ENCODE assay signal across 8 cellular contexts in genomic region chr19:36973021-36973843, GRCh38. TPM values are rescaled to one million over a fixed set of nuclear protein-coding genes. Genes with fewer than 3 reads are reported as not detected.
DNase-seq lines count a peak whose midpoint lies in the region; ATAC-seq and TF ChIP-seq lines count a peak whose summit lies in the region.

No MANE protein-coding gene starts in this region.

- peak overlapping the region; percentile 90 for H2AFZ ChIP-seq in mammary epithelial cell (ENCODE audit: low read depth, low read length)

- H3K9me3 ChIP-seq in mammary epithelial cell (replicated peaks; ENCODE audit: insufficient read depth, low read length), result peaks cover 18% of the 10 kb centered on the region

- peaks cover 7% of the 10 kb centered on the region; the same call in 1 of the 2 replicates for H3K9me3 Mint-ChIP-seq in WTC11

- POLR2A ChIA-PET in WTC11 (lab: Charles Lee), result interaction anchor here (0.8 to 1.2 kb wide), 4 partner anchors 12 to 244 kb away, joined by 3 to 4 read pairs (median 4); partner anchors contain the start of gene ZNF420

- no TSS peak for BruUV-seq in mammary epithelial cell (replicated peaks; lab: Mats Ljungman, UMichigan)

- in situ Hi-C loops in mammary epithelial cell (cut with MboI; ENCODE audit: low sequenced_read_pairs in 2 of 2), result no loop called here

- no peak overlapping the region for H3K27ac ChIP-seq in mammary epithelial cell (ENCODE audit: insufficient read depth, low read depth, low read length)

- peak overlapping the region; percentile 57 to 61 (median 60) for H3K4me3 ChIP-seq in mammary epithelial cell (replicated peaks in 1 of 3; ENCODE audit: insufficient read depth in 1 of 3, low read depth in 2 of 3, low read length in 3 of 3)

- no peak overlapping the region for H3K9ac ChIP-seq in mammary epithelial cell (ENCODE audit: insufficient read depth, low read length)

- TF ChIP-seq CTCF in WTC11 (IDR thresholded peaks at IDR 0.05) (peak; percentile 75), mammary epithelial cell (conservative IDR thresholded peaks at IDR 0.05 in 1 of 2, IDR thresholded peaks at IDR 0.05 in 1 of 2; ENCODE audit: extremely low read depth in 1 of 2, insufficient read depth in 1 of 2, low read depth in 1 of 2, low read length in 2 of 2) (peak; percentile 44 to 77)

- CTCF ChIA-PET in WTC11 (lab: Charles Lee) (interaction anchor here (1.0 to 1.7 kb wide), 3 partner anchors 35 to 123 kb away, joined by 4 to 7 read pairs (median 6); partner anchors contain the start of genes ZNF345 and ZNF420), mammary epithelial cell (lab: Charles Lee; ENCODE audit: low non-redundant PET) (no interaction called here)

- H3K4me3 Mint-ChIP-seq in WTC11, result peak overlapping the region; percentile 95

- peak overlapping the region; percentile 94 for H3K27ac Mint-ChIP-seq in WTC11

- H4K20me1 ChIP-seq in mammary epithelial cell (ENCODE audit: insufficient read depth, low read length), result no peaks in the 10 kb centered on the region

- peaks cover 27% of the 10 kb centered on the region for H3K36me3 Mint-ChIP-seq in WTC11

- H3K36me3 ChIP-seq in mammary epithelial cell (ENCODE audit: insufficient read depth, low read length), result no peaks in the 10 kb centered on the region

- DNase-seq in GM04503 (ENCODE audit: low read depth) (peak; percentile 37), WTC11 (ENCODE audit: low spot score) (peak; percentile 90), mammary epithelial cell (peak; percentile 77), iPS-NIHi11 (ENCODE audit: low spot score) (peak; percentile 89)
- peak; percentile 51 to 64 for DNase-seq in stimulated activated CD4-positive, alpha-beta T cell treated with anti-CD3 and anti-CD28 coated beads, Interleukin-15, amount 100 ng/mL, for 1 hour (ENCODE audit: low read depth in 1 of 2, low spot score in 1 of 2)

- H3K4me1 ChIP-seq in mammary epithelial cell (ENCODE audit: insufficient read depth, low read length), result peaks cover 7% of the 10 kb centered on the region

- ATAC-seq in HG03432 (IDR thresholded peaks at IDR 0.05; ENCODE audit: unreplicated experiment), result peak; percentile 90
- peak; percentile 97 for ATAC-seq in WTC11
- no peak for ATAC-seq in GM21447 (IDR thresholded peaks at IDR 0.05; ENCODE audit: unreplicated experiment)
- ATAC-seq in HG03095 (IDR thresholded peaks at IDR 0.05; ENCODE audit: unreplicated experiment), result no peak

- H3K4me2 ChIP-seq in mammary epithelial cell (ENCODE audit: insufficient read depth, low read depth, low read length), result peak overlapping the region; percentile 77

- H3K27me3 ChIP-seq in mammary epithelial cell (ENCODE audit: insufficient read depth, low read length), result no peaks in the 10 kb centered on the region

- peaks cover 3% of the 10 kb centered on the region; the same call in 1 of the 2 replicates for H3K4me1 Mint-ChIP-seq in WTC11

- no peaks in the 10 kb centered on the region for H3K27me3 Mint-ChIP-seq in WTC11 (ENCODE audit: low read depth)

- 6% methylated on average over 37 of the region's 56 CpGs for WGBS in mammary epithelial cell (ENCODE audit: low coverage, missing lambda C conversion rate)

- no peaks in the 10 kb centered on the region for H3K79me2 ChIP-seq in mammary epithelial cell (ENCODE audit: insufficient read depth, low read length)

- intact Hi-C loops in mammary epithelial cell (cut with micrococcal nuclease), result loop anchor here (5.0 kb wide), 1 partner anchor 359 kb away; a partner anchor contains a TSS

- dilution Hi-C loops in mammary epithelial cell (cut with HindIII; ENCODE audit: low sequenced_read_pairs), result no loop called here

TF ChIP-seq in WTC11, 78 proteins besides CTCF, POLR2A, EP300 and RAD21 (continues in another document):
- TF ChIP-seq TEAD1 (CRISPR knock-in tag; IDR thresholded peaks at IDR 0.05) (peak; percentile 20; the same call in 1 of the 2 replicates), ZNF396 (CRISPR knock-in tag; IDR thresholded peaks at IDR 0.05; ENCODE audit: borderline replicate concordance) (no peak), CBFB (CRISPR knock-in tag; IDR thresholded peaks at IDR 0.05; ENCODE audit: low read depth) (0 out of 2 replicates have a peak, but pooled peaks have one; percentile 13), HMGA2 (CRISPR knock-in tag; IDR thresholded peaks at IDR 0.05) (no peak), ZNF121 (CRISPR knock-in tag; IDR thresholded peaks at IDR 0.05) (peak; percentile 98), PRRX2 (CRISPR knock-in tag; IDR thresholded peaks at IDR 0.05) (no peak), ZNF317 (CRISPR knock-in tag; IDR thresholded peaks at IDR 0.05; ENCODE audit: borderline replicate concordance, low read depth) (no peak), FOXP1 (CRISPR knock-in tag; IDR thresholded peaks at IDR 0.05; ENCODE audit: borderline replicate concordance) (peak; percentile 52), SP1 (CRISPR knock-in tag; conservative IDR thresholded peaks at IDR 0.05) (0 out of 2 replicates have a peak, but pooled peaks have one; percentile 9), FOXK1 (CRISPR knock-in tag; IDR thresholded peaks at IDR 0.05) (no peak), CREM (CRISPR knock-in tag; IDR thresholded peaks at IDR 0.05) (no peak), GTF2I (CRISPR knock-in tag; conservative IDR thresholded peaks at IDR 0.05) (no peak), MAX (CRISPR knock-in tag; IDR thresholded peaks at IDR 0.05) (peak; percentile 64)
- TF ChIP-seq, protein P1, sequence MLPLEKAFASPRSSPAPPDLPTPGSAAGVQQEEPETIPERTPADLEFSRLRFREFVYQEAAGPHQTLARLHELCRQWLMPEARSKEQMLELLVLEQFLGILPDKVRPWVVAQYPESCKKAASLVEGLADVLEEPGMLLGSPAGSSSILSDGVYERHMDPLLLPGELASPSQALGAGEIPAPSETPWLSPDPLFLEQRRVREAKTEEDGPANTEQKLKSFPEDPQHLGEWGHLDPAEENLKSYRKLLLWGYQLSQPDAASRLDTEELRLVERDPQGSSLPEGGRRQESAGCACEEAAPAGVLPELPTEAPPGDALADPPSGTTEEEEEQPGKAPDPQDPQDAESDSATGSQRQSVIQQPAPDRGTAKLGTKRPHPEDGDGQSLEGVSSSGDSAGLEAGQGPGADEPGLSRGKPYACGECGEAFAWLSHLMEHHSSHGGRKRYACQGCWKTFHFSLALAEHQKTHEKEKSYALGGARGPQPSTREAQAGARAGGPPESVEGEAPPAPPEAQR (CRISPR knock-in tag; IDR thresholded peaks at IDR 0.05), result no peak
- TF ChIP-seq, protein P2, sequence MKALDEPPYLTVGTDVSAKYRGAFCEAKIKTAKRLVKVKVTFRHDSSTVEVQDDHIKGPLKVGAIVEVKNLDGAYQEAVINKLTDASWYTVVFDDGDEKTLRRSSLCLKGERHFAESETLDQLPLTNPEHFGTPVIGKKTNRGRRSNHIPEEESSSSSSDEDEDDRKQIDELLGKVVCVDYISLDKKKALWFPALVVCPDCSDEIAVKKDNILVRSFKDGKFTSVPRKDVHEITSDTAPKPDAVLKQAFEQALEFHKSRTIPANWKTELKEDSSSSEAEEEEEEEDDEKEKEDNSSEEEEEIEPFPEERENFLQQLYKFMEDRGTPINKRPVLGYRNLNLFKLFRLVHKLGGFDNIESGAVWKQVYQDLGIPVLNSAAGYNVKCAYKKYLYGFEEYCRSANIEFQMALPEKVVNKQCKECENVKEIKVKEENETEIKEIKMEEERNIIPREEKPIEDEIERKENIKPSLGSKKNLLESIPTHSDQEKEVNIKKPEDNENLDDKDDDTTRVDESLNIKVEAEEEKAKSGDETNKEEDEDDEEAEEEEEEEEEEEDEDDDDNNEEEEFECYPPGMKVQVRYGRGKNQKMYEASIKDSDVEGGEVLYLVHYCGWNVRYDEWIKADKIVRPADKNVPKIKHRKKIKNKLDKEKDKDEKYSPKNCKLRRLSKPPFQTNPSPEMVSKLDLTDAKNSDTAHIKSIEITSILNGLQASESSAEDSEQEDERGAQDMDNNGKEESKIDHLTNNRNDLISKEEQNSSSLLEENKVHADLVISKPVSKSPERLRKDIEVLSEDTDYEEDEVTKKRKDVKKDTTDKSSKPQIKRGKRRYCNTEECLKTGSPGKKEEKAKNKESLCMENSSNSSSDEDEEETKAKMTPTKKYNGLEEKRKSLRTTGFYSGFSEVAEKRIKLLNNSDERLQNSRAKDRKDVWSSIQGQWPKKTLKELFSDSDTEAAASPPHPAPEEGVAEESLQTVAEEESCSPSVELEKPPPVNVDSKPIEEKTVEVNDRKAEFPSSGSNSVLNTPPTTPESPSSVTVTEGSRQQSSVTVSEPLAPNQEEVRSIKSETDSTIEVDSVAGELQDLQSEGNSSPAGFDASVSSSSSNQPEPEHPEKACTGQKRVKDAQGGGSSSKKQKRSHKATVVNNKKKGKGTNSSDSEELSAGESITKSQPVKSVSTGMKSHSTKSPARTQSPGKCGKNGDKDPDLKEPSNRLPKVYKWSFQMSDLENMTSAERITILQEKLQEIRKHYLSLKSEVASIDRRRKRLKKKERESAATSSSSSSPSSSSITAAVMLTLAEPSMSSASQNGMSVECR (CRISPR knock-in tag; IDR thresholded peaks at IDR 0.05; ENCODE audit: borderline replicate concordance), result peak; percentile 56; the same call in 1 of the 2 replicates
- TF ChIP-seq, protein P3, sequence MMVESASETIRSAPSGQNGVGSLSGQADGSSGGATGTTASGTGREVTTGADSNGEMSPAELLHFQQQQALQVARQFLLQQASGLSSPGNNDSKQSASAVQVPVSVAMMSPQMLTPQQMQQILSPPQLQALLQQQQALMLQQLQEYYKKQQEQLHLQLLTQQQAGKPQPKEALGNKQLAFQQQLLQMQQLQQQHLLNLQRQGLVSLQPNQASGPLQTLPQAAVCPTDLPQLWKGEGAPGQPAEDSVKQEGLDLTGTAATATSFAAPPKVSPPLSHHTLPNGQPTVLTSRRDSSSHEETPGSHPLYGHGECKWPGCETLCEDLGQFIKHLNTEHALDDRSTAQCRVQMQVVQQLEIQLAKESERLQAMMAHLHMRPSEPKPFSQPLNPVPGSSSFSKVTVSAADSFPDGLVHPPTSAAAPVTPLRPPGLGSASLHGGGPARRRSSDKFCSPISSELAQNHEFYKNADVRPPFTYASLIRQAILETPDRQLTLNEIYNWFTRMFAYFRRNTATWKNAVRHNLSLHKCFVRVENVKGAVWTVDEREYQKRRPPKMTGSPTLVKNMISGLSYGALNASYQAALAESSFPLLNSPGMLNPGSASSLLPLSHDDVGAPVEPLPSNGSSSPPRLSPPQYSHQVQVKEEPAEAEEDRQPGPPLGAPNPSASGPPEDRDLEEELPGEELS (CRISPR knock-in tag; IDR thresholded peaks at IDR 0.05), result 0 out of 2 replicates have a peak, but pooled peaks have one; percentile 18

RNA-seq across cellular contexts. Expression of gene ZNF568, which starts 57.1 kb away (rescaled TPM):
- total RNA-seq in WTC11 (2021) (9.4 to 10.5 TPM (median 9.7 TPM) in 3 replicates), mammary epithelial cell (10 to 100 TPM in 1 of 2 donors, 1 to 10 TPM in 1; 9.4 to 15.7 TPM)
- polyA plus RNA-seq in mammary epithelial cell, result 1.9 TPM
- not detected for polyA minus RNA-seq in mammary epithelial cell

RNA-seq across cellular contexts. Expression of gene ZNF829, which starts 57.1 kb away (rescaled TPM):
- total RNA-seq in WTC11 (2021) (6.4 to 7.1 TPM (median 7.0 TPM) in 3 replicates), mammary epithelial cell (1 to 10 TPM; 5.1 to 6.0 TPM)
- polyA plus RNA-seq in mammary epithelial cell, result 0.62 TPM
- polyA minus RNA-seq in mammary epithelial cell, result not detected

Comparison
In these comparisons a context has a peak if more than half of its experiments do, and no peak if none do; other contexts are left out.
1. DNase-seq: peak in every context shown above with its lines; median percentile 90 in WTC11; 89 in iPS-NIHi11; 77 in mammary epithelial cell; 58 in stimulated activated CD4-positive, alpha-beta T cell treated with anti-CD3 and anti-CD28 coated beads, Interleukin-15, amount 100 ng/mL, for 1 hour; 37 in GM04503.
2. ATAC-seq: peak in HG03432 (single experiment) and WTC11 (single experiment); none in GM21447 (single experiment) and HG03095 (single experiment).